Comparison of ENCODE assay signal across 1 cellular context in genomic region chr15:40038654-40039543, GRCh38.
TF ChIP-seq lines count a peak whose summit lies in the region.

TSS of gene SRP14 (minus strand) at chr15:40039181. CDS start at chr15:40039116, 65 bp downstream.

TF ChIP-seq in GM12878, 131 proteins besides CTCF, POLR2A, EP300 and RAD21 (continued from another document):
- no peak for TF ChIP-seq ZBTB33 (IDR thresholded peaks at IDR 0.05)
- TF ChIP-seq NBN (IDR thresholded peaks at IDR 0.05), result peak; percentile 50
- TF ChIP-seq EGR1 (IDR thresholded peaks at IDR 0.05; ENCODE audit: borderline replicate concordance in 1 of 2, low read depth in 2 of 2, low read length in 2 of 2), result no peak
- TF ChIP-seq ASH2L (IDR thresholded peaks at IDR 0.05; ENCODE audit: borderline replicate concordance, low read depth), result no peak
- TF ChIP-seq, protein P1, sequence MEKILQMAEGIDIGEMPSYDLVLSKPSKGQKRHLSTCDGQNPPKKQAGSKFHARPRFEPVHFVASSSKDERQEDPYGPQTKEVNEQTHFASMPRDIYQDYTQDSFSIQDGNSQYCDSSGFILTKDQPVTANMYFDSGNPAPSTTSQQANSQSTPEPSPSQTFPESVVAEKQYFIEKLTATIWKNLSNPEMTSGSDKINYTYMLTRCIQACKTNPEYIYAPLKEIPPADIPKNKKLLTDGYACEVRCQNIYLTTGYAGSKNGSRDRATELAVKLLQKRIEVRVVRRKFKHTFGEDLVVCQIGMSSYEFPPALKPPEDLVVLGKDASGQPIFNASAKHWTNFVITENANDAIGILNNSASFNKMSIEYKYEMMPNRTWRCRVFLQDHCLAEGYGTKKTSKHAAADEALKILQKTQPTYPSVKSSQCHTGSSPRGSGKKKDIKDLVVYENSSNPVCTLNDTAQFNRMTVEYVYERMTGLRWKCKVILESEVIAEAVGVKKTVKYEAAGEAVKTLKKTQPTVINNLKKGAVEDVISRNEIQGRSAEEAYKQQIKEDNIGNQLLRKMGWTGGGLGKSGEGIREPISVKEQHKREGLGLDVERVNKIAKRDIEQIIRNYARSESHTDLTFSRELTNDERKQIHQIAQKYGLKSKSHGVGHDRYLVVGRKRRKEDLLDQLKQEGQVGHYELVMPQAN (conservative IDR thresholded peaks at IDR 0.05), result peak; percentile 38; the same call in 1 of the 2 replicates
- TF ChIP-seq BRCA1 (IDR thresholded peaks at IDR 0.05; ENCODE audit: low read depth, low read length), result no peak
- TF ChIP-seq PBX3 (IDR thresholded peaks at IDR 0.05; ENCODE audit: insufficient replicate concordance, low read depth, low read length), result no peak
- TF ChIP-seq POU2F2 (IDR thresholded peaks at IDR 0.05; ENCODE audit: borderline replicate concordance, low read depth, low read length), result 0 out of 3 replicates have a peak, but pooled peaks have one; percentile 67
- 0 out of 2 replicates have a peak, but pooled peaks have one; percentile 18 for TF ChIP-seq BCL11A (IDR thresholded peaks at IDR 0.05; ENCODE audit: low read depth, low read length)
- TF ChIP-seq KAT2A (conservative IDR thresholded peaks at IDR 0.05; ENCODE audit: control insufficient read depth, low read depth, low read length), result no peak
- TF ChIP-seq ZNF217 (IDR thresholded peaks at IDR 0.05), result no peak
- peak; percentile 12 to 56; a peak in 1 of 4 replicates for TF ChIP-seq BHLHE40 (IDR thresholded peaks at IDR 0.05; ENCODE audit: borderline replicate concordance in 1 of 2, low read depth in 2 of 2, low read length in 1 of 2)
- TF ChIP-seq MYC (IDR thresholded peaks at IDR 0.05; ENCODE audit: insufficient read depth, insufficient read length, insufficient replicate concordance, low read length, severe bottlenecking), result no peak
- TF ChIP-seq GATAD2B (conservative IDR thresholded peaks at IDR 0.05; ENCODE audit: low read depth), result peak; percentile 46; the same call in 1 of the 2 replicates
- peak; percentile 76; the same call in 1 of the 2 replicates for TF ChIP-seq CHD2 (IDR thresholded peaks at IDR 0.05; ENCODE audit: borderline replicate concordance, low read depth, low read length)
- TF ChIP-seq SUZ12 (IDR thresholded peaks at IDR 0.05; ENCODE audit: unreplicated experiment), result no peak
- TF ChIP-seq IKZF1 (conservative IDR thresholded peaks at IDR 0.05), result peak; percentile 50; the same call in 1 of the 2 replicates
- TF ChIP-seq LARP7 (IDR thresholded peaks at IDR 0.05), result no peak; the same call in 1 of the 2 replicates
- TF ChIP-seq SRF (IDR thresholded peaks at IDR 0.05; ENCODE audit: low read depth in 2 of 2, low read length in 2 of 2), result no peak
- no peak for TF ChIP-seq ZBED1 (IDR thresholded peaks at IDR 0.05; ENCODE audit: borderline replicate concordance)
- peak; percentile 96 for TF ChIP-seq POLR2AphosphoS5 (IDR thresholded peaks at IDR 0.05; ENCODE audit: low read length)
- peak; percentile 63 for TF ChIP-seq YY1 (IDR thresholded peaks at IDR 0.05; ENCODE audit: low read depth, low read length)
- peak; percentile 66 for TF ChIP-seq ZNF687 (IDR thresholded peaks at IDR 0.05)
- TF ChIP-seq SP1 (IDR thresholded peaks at IDR 0.05; ENCODE audit: low read depth, low read length), result peak; percentile 77
- no peak for TF ChIP-seq TCF3 (IDR thresholded peaks at IDR 0.05; ENCODE audit: borderline replicate concordance, insufficient read depth, low read depth, low read length)
- TF ChIP-seq ELK1 (IDR thresholded peaks at IDR 0.05; ENCODE audit: low read depth, low read length), result no peak; the same call in 1 of the 2 replicates
- TF ChIP-seq MTA2 (IDR thresholded peaks at IDR 0.05; ENCODE audit: low read depth), result no peak
- TF ChIP-seq SMAD5 (IDR thresholded peaks at IDR 0.05; ENCODE audit: low read depth), result peak; percentile 56; the same call in 1 of the 2 replicates
- TF ChIP-seq SMC3 (IDR thresholded peaks at IDR 0.05; ENCODE audit: borderline replicate concordance, low read length), result no peak
- TF ChIP-seq DPF2 (IDR thresholded peaks at IDR 0.05), result peak; percentile 50; the same call in 1 of the 2 replicates
- TF ChIP-seq CBFB (IDR thresholded peaks at IDR 0.05; ENCODE audit: low read depth), result peak; percentile 65; the same call in 1 of the 2 replicates
- peak; percentile 40; the same call in 1 of the 2 replicates for TF ChIP-seq CREM (IDR thresholded peaks at IDR 0.05; ENCODE audit: low read depth)
